Comparison of ENCODE assay signal across 17 cellular contexts in genomic region chr11:83475741-83476140, GRCh38.
A peak's percentile ranks its signal among the peaks of the same experiment; 100 is the strongest.
DNase-seq lines count a peak whose midpoint lies in the region; ATAC-seq and TF ChIP-seq lines count a peak whose summit lies in the region.
"Had no signal": no experiment of that assay in that cellular context is flagged by ENCODE, and none has a peak within 500 bp of the region (broad histone marks: within the 10 kb centered on the region; RNA-seq: fewer than 3 reads in every experiment).

No MANE protein-coding gene starts in this region.

- H4K91ac ChIP-seq in neuronal stem cell (ENCODE audit: low read depth, low read length, poor library complexity), result no peak overlapping the region

- TF ChIP-seq EP300 in neural cell (conservative IDR thresholded peaks at IDR 0.05; ENCODE audit: poor library complexity, severe bottlenecking), result no peak

- intact Hi-C loops in Right ventricle myocardium inferior (cut with DNase I), result no loop called here

- H2BK12ac ChIP-seq in neuronal stem cell (ENCODE audit: low read length), result no peak overlapping the region

- H3K27me3 Mint-ChIP-seq in type B pancreatic cell, result no peaks in the 10 kb centered on the region

- no peak overlapping the region for H3K18ac ChIP-seq in neuronal stem cell (ENCODE audit: low read length)

- H3K27ac ChIP-seq in MM.1S (ENCODE audit: low read length) (peak overlapping the region; percentile 16; the same call in 1 of the 2 replicates), neural cell (ENCODE audit: low read length) (peak overlapping the region; percentile 4), neuronal stem cell (replicated peaks; ENCODE audit: low read length) (no peak overlapping the region)
- H3K27ac ChIP-seq: C4-2B, HL-60 had no signal

- H3K14ac ChIP-seq in neuronal stem cell (ENCODE audit: low read length), result no peak overlapping the region

- no peaks in the 10 kb centered on the region for H3K36me3 Mint-ChIP-seq in type B pancreatic cell

- H3K27ac Mint-ChIP-seq in type B pancreatic cell, result no peak overlapping the region
- H3K27ac Mint-ChIP-seq: CD4-positive, alpha-beta T cell; H9 had no signal

- H3K27me3 ChIP-seq in MM.1S (replicated peaks; ENCODE audit: insufficient read depth, low read length) (no peaks in the 10 kb centered on the region), neural cell (ENCODE audit: insufficient read depth, low read depth, low read length) (no peaks in the 10 kb centered on the region), neuronal stem cell (ENCODE audit: control insufficient read depth in 3 of 3, insufficient read depth in 3 of 3, low read depth in 1 of 3, low read length in 3 of 3) (no peaks in the 10 kb centered on the region)

- ATAC-seq in HG03108 (IDR thresholded peaks at IDR 0.05; ENCODE audit: unreplicated experiment) (no peak), Right ventricle myocardium inferior (no peak), GM18502 (IDR thresholded peaks at IDR 0.05; ENCODE audit: poor library complexity, unreplicated experiment) (no peak)

- H2BK5ac ChIP-seq in neuronal stem cell (ENCODE audit: low read length), result no peak overlapping the region

- H4K20me1 ChIP-seq in MM.1S (ENCODE audit: insufficient read depth, low read length), result no peaks in the 10 kb centered on the region
- H4K20me1 ChIP-seq in neural cell (ENCODE audit: insufficient read depth), result no peaks in the 10 kb centered on the region

- H3K9me3 ChIP-seq in MM.1S (replicated peaks; ENCODE audit: insufficient read depth, low read length) (no peaks in the 10 kb centered on the region), neural cell (ENCODE audit: low read length) (no peaks in the 10 kb centered on the region), neuronal stem cell (replicated peaks in 1 of 2; ENCODE audit: control insufficient read depth in 2 of 2, insufficient read depth in 1 of 2, low read depth in 1 of 2, low read length in 2 of 2) (no peaks in the 10 kb centered on the region)
- H3K9me3 ChIP-seq: Caco-2 had no signal

- H2BK15ac ChIP-seq in neuronal stem cell (ENCODE audit: low read length), result no peak overlapping the region

- no peaks in the 10 kb centered on the region for H3K9me3 Mint-ChIP-seq in type B pancreatic cell
- H3K9me3 Mint-ChIP-seq: CD4-positive, alpha-beta T cell; H9 had no signal

- no CpG with 5 or more reads among the region's 3 CpGs for WGBS in neuronal stem cell (ENCODE audit: extremely low coverage in 2 of 2, insufficient read length in 2 of 2, insufficient replicate concordance in 1 of 2), 2 donors

- no peaks in the 10 kb centered on the region for H3K4me1 ChIP-seq in MM.1S (ENCODE audit: low read length)
- peaks cover 2 to 12% of the 10 kb centered on the region in 2 donors for H3K4me1 ChIP-seq in neuronal stem cell (ENCODE audit: control insufficient read depth in 2 of 2, insufficient read depth in 1 of 2, low read depth in 1 of 2, low read length in 2 of 2)
- H3K4me1 ChIP-seq: Caco-2 had no signal

- TF ChIP-seq RAD21 in neural cell (conservative IDR thresholded peaks at IDR 0.05), result no peak

- no peak overlapping the region for H3K9ac ChIP-seq in MM.1S (ENCODE audit: low read length)
- H3K9ac ChIP-seq in neural cell (ENCODE audit: low read length), result no peak overlapping the region
- H3K9ac ChIP-seq in neuronal stem cell (ENCODE audit: low read depth, low read length, poor library complexity), result no peak overlapping the region

- no peak for TF ChIP-seq CTCF in MM.1S (IDR thresholded peaks at IDR 0.05; ENCODE audit: low read length)
- TF ChIP-seq CTCF in neural cell (IDR thresholded peaks at IDR 0.05; ENCODE audit: poor library complexity, severe bottlenecking), result no peak
- no peak for TF ChIP-seq CTCF in type B pancreatic cell (conservative IDR thresholded peaks at IDR 0.05)

- H3K79me2 ChIP-seq in MM.1S (ENCODE audit: low read length) (no peaks in the 10 kb centered on the region), neural cell (replicated peaks; ENCODE audit: insufficient read depth, low read length) (no peaks in the 10 kb centered on the region)

- no peaks in the 10 kb centered on the region for H3K4me1 Mint-ChIP-seq in type B pancreatic cell (ENCODE audit: unreplicated experiment)

- no peak overlapping the region for H2AK5ac ChIP-seq in neuronal stem cell (ENCODE audit: low read depth, low read length)

- DNase-seq in MM.1S (no peak), medulla oblongata (ENCODE audit: extremely low spot score) (peak; percentile 14), neuronal stem cell (ENCODE audit: low spot score) (no peak), Right ventricle myocardium inferior (ENCODE audit: missing footprints) (no peak), type B pancreatic cell (ENCODE audit: extremely low spot score, unreplicated experiment) (no peak)
- DNase-seq: ACHN; Caco-2; CD4-positive, alpha-beta T cell; DMS153; DMS79; GDM1; H9 had no signal

- H3K4me2 ChIP-seq in MM.1S (ENCODE audit: low read depth, low read length), result no peak overlapping the region
- H3K4me2 ChIP-seq in neural cell (ENCODE audit: low read length), result no peak overlapping the region
- no peak overlapping the region for H3K4me2 ChIP-seq in neuronal stem cell (ENCODE audit: insufficient read depth, low read length, poor library complexity, severe bottlenecking)

- no peak overlapping the region for H4K8ac ChIP-seq in neuronal stem cell (ENCODE audit: low read depth, low read length)

- no peak overlapping the region for H2BK120ac ChIP-seq in neuronal stem cell (ENCODE audit: low read depth, low read length)

- no peak overlapping the region for H2AFZ ChIP-seq in MM.1S (ENCODE audit: low read length)
- no peak overlapping the region for H2AFZ ChIP-seq in neural cell (ENCODE audit: low read depth, low read length)
- peak overlapping the region; percentile 58 for H2AFZ ChIP-seq in neuronal stem cell (ENCODE audit: low read length)

- H3K79me1 ChIP-seq in neuronal stem cell (ENCODE audit: low read depth, low read length), result no peaks in the 10 kb centered on the region

- no peak overlapping the region for H3K23ac ChIP-seq in neuronal stem cell (ENCODE audit: low read depth, low read length, poor library complexity)

- no peak overlapping the region for H3K4ac ChIP-seq in neuronal stem cell (ENCODE audit: low read length)

- H3K36me3 ChIP-seq in MM.1S (replicated peaks; ENCODE audit: insufficient read depth, low read length), result no peaks in the 10 kb centered on the region
- H3K36me3 ChIP-seq in neural cell (ENCODE audit: insufficient read depth, low read length), result no peaks in the 10 kb centered on the region
- H3K36me3 ChIP-seq in neuronal stem cell (replicated peaks in 1 of 2; ENCODE audit: control insufficient read depth in 2 of 2, insufficient read depth in 2 of 2, low read length in 2 of 2), result no peaks in the 10 kb centered on the region

- H3K9me2 ChIP-seq in MM.1S (replicated peaks; ENCODE audit: insufficient read depth, low read length) (no peaks in the 10 kb centered on the region), neural cell (ENCODE audit: insufficient read depth, low read length) (no peaks in the 10 kb centered on the region)

- H3F3A ChIP-seq in MM.1S (ENCODE audit: insufficient read depth, low read length) (no peaks in the 10 kb centered on the region), neural cell (ENCODE audit: insufficient read depth, low read length, poor library complexity, severe bottlenecking) (peaks cover 8% of the 10 kb centered on the region)

- H3K4me3 ChIP-seq in MM.1S (ENCODE audit: low read length) (no peak overlapping the region), neural cell (ENCODE audit: low read length) (no peak overlapping the region), neuronal stem cell (ENCODE audit: low read length in 2 of 2) (no peak overlapping the region)

- no peak overlapping the region for H3K4me3 Mint-ChIP-seq in type B pancreatic cell
- H3K4me3 Mint-ChIP-seq: CD4-positive, alpha-beta T cell; H9 had no signal

TF ChIP-seq in neural cell, 6 proteins besides CTCF, POLR2A, EP300 and RAD21:
- TF ChIP-seq SMC3 (conservative IDR thresholded peaks at IDR 0.05; ENCODE audit: poor library complexity), result no peak
- TF ChIP-seq TAF1 (IDR thresholded peaks at IDR 0.05; ENCODE audit: low read depth), result no peak
- TF ChIP-seq, protein P1, sequence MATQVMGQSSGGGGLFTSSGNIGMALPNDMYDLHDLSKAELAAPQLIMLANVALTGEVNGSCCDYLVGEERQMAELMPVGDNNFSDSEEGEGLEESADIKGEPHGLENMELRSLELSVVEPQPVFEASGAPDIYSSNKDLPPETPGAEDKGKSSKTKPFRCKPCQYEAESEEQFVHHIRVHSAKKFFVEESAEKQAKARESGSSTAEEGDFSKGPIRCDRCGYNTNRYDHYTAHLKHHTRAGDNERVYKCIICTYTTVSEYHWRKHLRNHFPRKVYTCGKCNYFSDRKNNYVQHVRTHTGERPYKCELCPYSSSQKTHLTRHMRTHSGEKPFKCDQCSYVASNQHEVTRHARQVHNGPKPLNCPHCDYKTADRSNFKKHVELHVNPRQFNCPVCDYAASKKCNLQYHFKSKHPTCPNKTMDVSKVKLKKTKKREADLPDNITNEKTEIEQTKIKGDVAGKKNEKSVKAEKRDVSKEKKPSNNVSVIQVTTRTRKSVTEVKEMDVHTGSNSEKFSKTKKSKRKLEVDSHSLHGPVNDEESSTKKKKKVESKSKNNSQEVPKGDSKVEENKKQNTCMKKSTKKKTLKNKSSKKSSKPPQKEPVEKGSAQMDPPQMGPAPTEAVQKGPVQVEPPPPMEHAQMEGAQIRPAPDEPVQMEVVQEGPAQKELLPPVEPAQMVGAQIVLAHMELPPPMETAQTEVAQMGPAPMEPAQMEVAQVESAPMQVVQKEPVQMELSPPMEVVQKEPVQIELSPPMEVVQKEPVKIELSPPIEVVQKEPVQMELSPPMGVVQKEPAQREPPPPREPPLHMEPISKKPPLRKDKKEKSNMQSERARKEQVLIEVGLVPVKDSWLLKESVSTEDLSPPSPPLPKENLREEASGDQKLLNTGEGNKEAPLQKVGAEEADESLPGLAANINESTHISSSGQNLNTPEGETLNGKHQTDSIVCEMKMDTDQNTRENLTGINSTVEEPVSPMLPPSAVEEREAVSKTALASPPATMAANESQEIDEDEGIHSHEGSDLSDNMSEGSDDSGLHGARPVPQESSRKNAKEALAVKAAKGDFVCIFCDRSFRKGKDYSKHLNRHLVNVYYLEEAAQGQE (IDR thresholded peaks at IDR 0.05; ENCODE audit: borderline replicate concordance), result no peak
- TF ChIP-seq POLR2AphosphoS5 (IDR thresholded peaks at IDR 0.05), result no peak
- no peak for TF ChIP-seq MXI1 (conservative IDR thresholded peaks at IDR 0.05; ENCODE audit: poor library complexity, severe bottlenecking)
- no peak for TF ChIP-seq EZH2 (IDR thresholded peaks at IDR 0.05; ENCODE audit: borderline replicate concordance, insufficient read depth, low read length, poor library complexity, severe bottlenecking)
